33 cellular contexts compared by ENCODE assay signal in genomic region chr21:14285147-14285546, GRCh38.
"Had no signal": no experiment of that assay in that cellular context is flagged by ENCODE, and none has a peak within 500 bp of the region (broad histone marks: within the 10 kb centered on the region; RNA-seq: fewer than 3 reads in every experiment).

No MANE protein-coding gene starts in this region.

- ATAC-seq: activated naive CD8-positive, alpha-beta T cell treated with anti-CD3 and anti-CD28 coated beads, Interleukin-2, amount 50 U/mL, for 24 hours; activated T-cell treated with anti-CD3 and anti-CD28 coated beads, Interleukin-2, amount 50 U/mL, for 4 hours; PC-3; Right ventricle myocardium inferior; SK-N-SH treated with all-trans-retinoic acid at 6 μM for 48 hours; T-cell; T-helper 17 cell had no signal

- H3K27me3 Mint-ChIP-seq: activated naive CD8-positive, alpha-beta T cell had no signal

- H3K27ac Mint-ChIP-seq: activated B cell treated with CpG ODN at 0.5 μM for 24 hours; activated CD4-positive, alpha-beta memory T cell treated with anti-CD3 and anti-CD28 coated beads for 36 hours; activated naive CD4-positive, alpha-beta T cell treated with anti-CD3 and anti-CD28 coated beads, Interleukin-2, amount 10 ng/mL, durations not matched to agents 7 days and 5 days; activated naive CD8-positive, alpha-beta T cell; activated naive CD8-positive, alpha-beta T cell treated with anti-CD3 and anti-CD28 coated beads, Interleukin-2, amount 50 U/mL, for 24 hours; activated T-helper 1 cell treated with anti-CD3 and anti-CD28 coated beads, Interleukin-12 subunit alpha, Interleukin-12 subunit beta, Interleukin-2, Interleukin-4 antibody, amounts not matched to agents 30 ng/mL and 10 ng/mL and 1 ng/mL, durations not matched to agents 14 hours and 24 hours and 36 hours; T-cell; T-helper 17 cell had no signal

- H3K4me3 ChIP-seq: Peyer's patch had no signal

- H3K4me3 Mint-ChIP-seq: activated B cell treated with CpG ODN at 0.5 μM for 24 hours; activated CD4-positive, alpha-beta memory T cell treated with anti-CD3 and anti-CD28 coated beads for 36 hours; activated naive CD4-positive, alpha-beta T cell treated with anti-CD3 and anti-CD28 coated beads, Interleukin-2, amount 10 ng/mL, durations not matched to agents 7 days and 5 days; activated naive CD8-positive, alpha-beta T cell; activated naive CD8-positive, alpha-beta T cell treated with anti-CD3 and anti-CD28 coated beads, Interleukin-2, amount 50 U/mL, for 24 hours; activated T-cell treated with anti-CD3 and anti-CD28 coated beads, Interleukin-2, amount 50 U/mL, for 4 hours; activated T-helper 1 cell treated with anti-CD3 and anti-CD28 coated beads, Interleukin-12 subunit alpha, Interleukin-12 subunit beta, Interleukin-2, Interleukin-4 antibody, amounts not matched to agents 30 ng/mL and 10 ng/mL and 1 ng/mL, durations not matched to agents 14 hours and 24 hours and 36 hours; T-cell; T-helper 17 cell had no signal

- H3K4me1 ChIP-seq: Peyer's patch had no signal

- H3K36me3 Mint-ChIP-seq: activated CD4-positive, alpha-beta memory T cell treated with anti-CD3 and anti-CD28 coated beads for 36 hours; activated naive CD4-positive, alpha-beta T cell treated with anti-CD3 and anti-CD28 coated beads, Interleukin-2, amount 10 ng/mL, durations not matched to agents 7 days and 5 days; activated naive CD8-positive, alpha-beta T cell; T-cell had no signal

- H3K9me3 ChIP-seq: Peyer's patch had no signal

- H3K36me3 ChIP-seq: brain microvascular endothelial cell, Peyer's patch had no signal

- DNase-seq: activated B cell treated with CpG ODN at 0.5 μM for 24 hours; activated CD4-positive, alpha-beta memory T cell treated with anti-CD3 and anti-CD28 coated beads for 36 hours; activated CD4-positive, alpha-beta T cell treated with anti-CD3 and anti-CD28 coated beads for 4 hours; activated CD4-positive, alpha-beta T cell treated with anti-CD3 and anti-CD28 coated beads, Interleukin-2, amount 50 U/mL, for 1 hour; activated CD4-positive, CD25-positive, alpha-beta regulatory T cell treated with anti-CD3 and anti-CD28 coated beads, Interleukin-2, amount 50 U/mL, for 72 hours; activated CD8-positive, alpha-beta memory T cell treated with anti-CD3 and anti-CD28 coated beads, Interleukin-2, amount 50 U/mL, for 4 hours; activated effector memory CD4-positive, alpha-beta T cell treated with Interleukin-2 at 50 U/mL for 16 hours; activated naive CD4-positive, alpha-beta T cell treated with anti-CD3 and anti-CD28 coated beads, Interleukin-2, amount 10 ng/mL, durations not matched to agents 7 days and 5 days; activated naive CD8-positive, alpha-beta T cell treated with anti-CD3 and anti-CD28 coated beads, Interleukin-2, amount 50 U/mL, for 24 hours; activated T-cell treated with anti-CD3 and anti-CD28 coated beads for 4 hours; activated T-cell treated with anti-CD3 and anti-CD28 coated beads, Interleukin-2, amount 50 U/mL, for 4 hours; anterior cingulate cortex; brain microvascular endothelial cell; central memory CD4-positive, alpha-beta T cell; KG1; NCI-H1105; NCI-H1417 treated with DMSO at 0.1 percent for 48 hours; NCI-H1930; NCI-H2081 treated with DMSO at 0.1 percent for 48 hours; NCI-H226; NCI-H446 treated with DMSO at 0.1 percent for 48 hours; NK-92 treated with Interleukin-12 subunit alpha and Interleukin-12 subunit beta, amount 100 ng/mL, for 24 hours; PC-3; Peyer's patch; SIG-M5; T-cell; T-helper 17 cell had no signal

- H3K4me1 Mint-ChIP-seq: activated B cell treated with CpG ODN at 0.5 μM for 24 hours; activated naive CD4-positive, alpha-beta T cell treated with anti-CD3 and anti-CD28 coated beads, Interleukin-2, amount 10 ng/mL, durations not matched to agents 7 days and 5 days; activated naive CD8-positive, alpha-beta T cell treated with anti-CD3 and anti-CD28 coated beads, Interleukin-2, amount 50 U/mL, for 24 hours had no signal

- H3K27ac ChIP-seq: brain microvascular endothelial cell, Peyer's patch, RWPE1, VCaP had no signal

- H3K9me3 Mint-ChIP-seq: activated B cell treated with CpG ODN at 0.5 μM for 24 hours; activated CD4-positive, alpha-beta memory T cell treated with anti-CD3 and anti-CD28 coated beads for 36 hours; activated naive CD4-positive, alpha-beta T cell treated with anti-CD3 and anti-CD28 coated beads, Interleukin-2, amount 10 ng/mL, durations not matched to agents 7 days and 5 days; activated naive CD8-positive, alpha-beta T cell treated with anti-CD3 and anti-CD28 coated beads, Interleukin-2, amount 50 U/mL, for 24 hours; activated T-cell treated with anti-CD3 and anti-CD28 coated beads, Interleukin-2, amount 50 U/mL, for 4 hours; activated T-helper 1 cell treated with anti-CD3 and anti-CD28 coated beads, Interleukin-12 subunit alpha, Interleukin-12 subunit beta, Interleukin-2, Interleukin-4 antibody, amounts not matched to agents 30 ng/mL and 10 ng/mL and 1 ng/mL, durations not matched to agents 14 hours and 24 hours and 36 hours; T-cell had no signal

- H3K27me3 ChIP-seq: brain microvascular endothelial cell, Peyer's patch had no signal
